ENCODE assay signal across 10 cellular contexts in genomic region chr2:217360781-217361485, GRCh38.
DNase-seq lines count a peak whose midpoint lies in the region; ATAC-seq and TF ChIP-seq lines count a peak whose summit lies in the region.
"Had no signal": no experiment of that assay in that cellular context is flagged by ENCODE, and none has a peak within 500 bp of the region (broad histone marks: within the 10 kb centered on the region; RNA-seq: fewer than 3 reads in every experiment).

No MANE protein-coding gene starts in this region.

- DNase-seq in BJ (ENCODE audit: low read depth) (peak; percentile 87), NCI-H510A treated with DMSO at 0.1 percent for 48 hours (lab: John Stamatoyannopoulos, UW) (peak; percentile 33), omental fat pad (ENCODE audit: low spot score) (no peak), NCI-H1048 (lab: John Stamatoyannopoulos, UW) (no peak), NCI-H82 (lab: John Stamatoyannopoulos, UW) (no peak)
- DNase-seq in stimulated activated naive CD4-positive, alpha-beta T cell (lab: John Stamatoyannopoulos, UW): no peak
- DNase-seq: activated naive CD4-positive, alpha-beta T cell; DND-41 had no signal

- TF ChIP-seq CTCF in BJ (IDR thresholded peaks at IDR 0.05; ENCODE audit: insufficient read depth, low read depth, low read length) (no peak), omental fat pad (IDR thresholded peaks at IDR 0.05) (no peak)

- H3K27me3 ChIP-seq in BJ (ENCODE audit: control insufficient read depth, insufficient read depth, low read length): no peaks in the 10 kb centered on the region
- H3K27me3 ChIP-seq in esophagus (ENCODE audit: control insufficient read depth in 1 of 2, insufficient read depth in 2 of 2, low read length in 2 of 2): no peaks in the 10 kb centered on the region

- 11 to 18% methylated on average over 4 of the region's 4 CpGs for WGBS in esophagus, 2 donors

- no peaks in the 10 kb centered on the region for H3K9me3 ChIP-seq in esophagus (ENCODE audit: control insufficient read depth in 2 of 2, insufficient read depth in 1 of 2, low read depth in 1 of 2, low read length in 1 of 2)

- ATAC-seq in omental fat pad (ENCODE audit: low FRiP score) (peak; percentile 90), GM19463 (IDR thresholded peaks at IDR 0.05; ENCODE audit: unreplicated experiment) (no peak)

- CTCF ChIA-PET in BJ (lab: Yijun Ruan, JAX): interaction anchor here (0.6 to 1.4 kb wide), 6 partner anchors 9 to 195 kb away, joined by 3 to 5 read pairs (median 4); no protein-coding TSS in a partner anchor

- POLR2A ChIA-PET in BJ (lab: Charles Lee): interaction anchor here (0.6 to 1.3 kb wide), 2 partner anchors 23 to 667 kb away, joined by 3 to 10 read pairs; no protein-coding TSS in a partner anchor

- H3K36me3 ChIP-seq in BJ (ENCODE audit: control insufficient read depth, insufficient read depth, low read length): no peaks in the 10 kb centered on the region
- no peaks in the 10 kb centered on the region for H3K36me3 ChIP-seq in esophagus (ENCODE audit: control insufficient read depth in 2 of 2, insufficient read depth in 2 of 2, low read length in 1 of 2)

- H3K27ac ChIP-seq in esophagus (ENCODE audit: low read depth in 2 of 2, low read length in 1 of 2): peak overlapping the region; percentile 61 to 70

- no peak overlapping the region for H3K4me3 ChIP-seq in BJ (ENCODE audit: low read depth, low read length)
- H3K4me3 ChIP-seq in esophagus (ENCODE audit: low read depth in 1 of 2, low read length in 2 of 2): no peak overlapping the region

- peaks cover 0 to 3% of the 10 kb centered on the region in 2 donors for H3K4me1 ChIP-seq in esophagus (ENCODE audit: control insufficient read depth in 2 of 2, insufficient read depth in 2 of 2, low read length in 1 of 2)

Comparison
In these comparisons a context has a peak if more than half of its experiments do, and no peak if none do; other contexts are left out.
1. DNase-seq: peak in BJ (single experiment) and NCI-H510A treated with DMSO at 0.1 percent for 48 hours (single experiment); none in omental fat pad (single experiment), stimulated activated naive CD4-positive, alpha-beta T cell (0 of 6), NCI-H1048 (single experiment) and NCI-H82 (single experiment).